Comparison of ENCODE assay signal across 1 cellular context in the genomic region with DNA sequence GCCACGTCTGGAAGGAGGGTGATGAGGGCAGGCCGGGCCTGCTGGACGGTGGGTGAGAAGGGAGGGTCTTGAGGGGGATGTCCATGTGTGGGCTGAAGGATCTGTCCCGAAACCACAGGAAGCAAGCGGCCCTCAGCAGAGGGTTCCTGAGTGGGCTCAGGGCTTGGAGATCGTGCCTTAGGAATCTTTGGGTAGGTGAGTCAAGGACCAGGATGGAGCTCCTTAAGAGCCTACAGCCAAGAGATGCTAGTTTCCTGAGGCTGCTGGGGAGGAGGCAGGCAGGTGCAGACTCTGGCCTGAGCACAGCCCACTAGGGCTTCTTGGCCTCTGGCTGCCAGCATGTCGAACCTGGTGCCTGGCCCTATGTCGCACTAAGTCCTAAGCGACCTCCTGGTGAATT.
TF ChIP-seq lines count a peak whose summit lies in the region.

No MANE protein-coding gene starts in this region.

TF ChIP-seq in K562, 482 proteins besides CTCF, POLR2A, EP300 and RAD21:
- no peak for TF ChIP-seq CBFB (CRISPR knock-in tag; IDR thresholded peaks at IDR 0.05)
- TF ChIP-seq MAFF (IDR thresholded peaks at IDR 0.05; ENCODE audit: low read length), result no peak
- no peak for TF ChIP-seq RBM25 (IDR thresholded peaks at IDR 0.05; ENCODE audit: low read depth, low read length, severe bottlenecking)
- no peak for TF ChIP-seq TAF7 (tag; IDR thresholded peaks at IDR 0.05)
- TF ChIP-seq, protein P1, sequence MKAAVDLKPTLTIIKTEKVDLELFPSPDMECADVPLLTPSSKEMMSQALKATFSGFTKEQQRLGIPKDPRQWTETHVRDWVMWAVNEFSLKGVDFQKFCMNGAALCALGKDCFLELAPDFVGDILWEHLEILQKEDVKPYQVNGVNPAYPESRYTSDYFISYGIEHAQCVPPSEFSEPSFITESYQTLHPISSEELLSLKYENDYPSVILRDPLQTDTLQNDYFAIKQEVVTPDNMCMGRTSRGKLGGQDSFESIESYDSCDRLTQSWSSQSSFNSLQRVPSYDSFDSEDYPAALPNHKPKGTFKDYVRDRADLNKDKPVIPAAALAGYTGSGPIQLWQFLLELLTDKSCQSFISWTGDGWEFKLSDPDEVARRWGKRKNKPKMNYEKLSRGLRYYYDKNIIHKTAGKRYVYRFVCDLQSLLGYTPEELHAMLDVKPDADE (conservative IDR thresholded peaks at IDR 0.05; ENCODE audit: control insufficient read depth, low read depth, low read length), result 0 out of 2 replicates have a peak, but pooled peaks have one; percentile 28
- peak; percentile 6; the same call in 1 of the 2 replicates for TF ChIP-seq ZKSCAN1 (IDR thresholded peaks at IDR 0.05; ENCODE audit: low read depth, low read length)
- TF ChIP-seq ID3 (CRISPR knock-in tag; IDR thresholded peaks at IDR 0.05), result no peak
- no peak for TF ChIP-seq ID3 (tag; IDR thresholded peaks at IDR 0.05)
- TF ChIP-seq, protein P2, sequence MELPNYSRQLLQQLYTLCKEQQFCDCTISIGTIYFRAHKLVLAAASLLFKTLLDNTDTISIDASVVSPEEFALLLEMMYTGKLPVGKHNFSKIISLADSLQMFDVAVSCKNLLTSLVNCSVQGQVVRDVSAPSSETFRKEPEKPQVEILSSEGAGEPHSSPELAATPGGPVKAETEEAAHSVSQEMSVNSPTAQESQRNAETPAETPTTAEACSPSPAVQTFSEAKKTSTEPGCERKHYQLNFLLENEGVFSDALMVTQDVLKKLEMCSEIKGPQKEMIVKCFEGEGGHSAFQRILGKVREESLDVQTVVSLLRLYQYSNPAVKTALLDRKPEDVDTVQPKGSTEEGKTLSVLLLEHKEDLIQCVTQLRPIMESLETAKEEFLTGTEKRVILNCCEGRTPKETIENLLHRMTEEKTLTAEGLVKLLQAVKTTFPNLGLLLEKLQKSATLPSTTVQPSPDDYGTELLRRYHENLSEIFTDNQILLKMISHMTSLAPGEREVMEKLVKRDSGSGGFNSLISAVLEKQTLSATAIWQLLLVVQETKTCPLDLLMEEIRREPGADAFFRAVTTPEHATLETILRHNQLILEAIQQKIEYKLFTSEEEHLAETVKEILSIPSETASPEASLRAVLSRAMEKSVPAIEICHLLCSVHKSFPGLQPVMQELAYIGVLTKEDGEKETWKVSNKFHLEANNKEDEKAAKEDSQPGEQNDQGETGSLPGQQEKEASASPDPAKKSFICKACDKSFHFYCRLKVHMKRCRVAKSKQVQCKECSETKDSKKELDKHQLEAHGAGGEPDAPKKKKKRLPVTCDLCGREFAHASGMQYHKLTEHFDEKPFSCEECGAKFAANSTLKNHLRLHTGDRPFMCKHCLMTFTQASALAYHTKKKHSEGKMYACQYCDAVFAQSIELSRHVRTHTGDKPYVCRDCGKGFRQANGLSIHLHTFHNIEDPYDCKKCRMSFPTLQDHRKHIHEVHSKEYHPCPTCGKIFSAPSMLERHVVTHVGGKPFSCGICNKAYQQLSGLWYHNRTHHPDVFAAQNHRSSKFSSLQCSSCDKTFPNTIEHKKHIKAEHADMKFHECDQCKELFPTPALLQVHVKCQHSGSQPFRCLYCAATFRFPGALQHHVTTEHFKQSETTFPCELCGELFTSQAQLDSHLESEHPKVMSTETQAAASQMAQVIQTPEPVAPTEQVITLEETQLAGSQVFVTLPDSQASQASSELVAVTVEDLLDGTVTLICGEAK (IDR thresholded peaks at IDR 0.05), result no peak
- TF ChIP-seq, protein P2 (CRISPR knock-in tag; IDR thresholded peaks at IDR 0.05), result no peak
- TF ChIP-seq NUFIP1 (IDR thresholded peaks at IDR 0.05; ENCODE audit: partially characterized antibody), result no peak
- no peak for TF ChIP-seq ZNF644 (tag; IDR thresholded peaks at IDR 0.05; ENCODE audit: low read depth)
- no peak for TF ChIP-seq BMI1 (IDR thresholded peaks at IDR 0.05; ENCODE audit: low read length)
- TF ChIP-seq ZNF354B (CRISPR knock-in tag; IDR thresholded peaks at IDR 0.05), result no peak
- peak; percentile 23 for TF ChIP-seq POU5F1 (IDR thresholded peaks at IDR 0.05; ENCODE audit: borderline replicate concordance, low read depth, low read length, partially characterized antibody)
